1 cellular context compared by ENCODE assay signal in the genomic region with DNA sequence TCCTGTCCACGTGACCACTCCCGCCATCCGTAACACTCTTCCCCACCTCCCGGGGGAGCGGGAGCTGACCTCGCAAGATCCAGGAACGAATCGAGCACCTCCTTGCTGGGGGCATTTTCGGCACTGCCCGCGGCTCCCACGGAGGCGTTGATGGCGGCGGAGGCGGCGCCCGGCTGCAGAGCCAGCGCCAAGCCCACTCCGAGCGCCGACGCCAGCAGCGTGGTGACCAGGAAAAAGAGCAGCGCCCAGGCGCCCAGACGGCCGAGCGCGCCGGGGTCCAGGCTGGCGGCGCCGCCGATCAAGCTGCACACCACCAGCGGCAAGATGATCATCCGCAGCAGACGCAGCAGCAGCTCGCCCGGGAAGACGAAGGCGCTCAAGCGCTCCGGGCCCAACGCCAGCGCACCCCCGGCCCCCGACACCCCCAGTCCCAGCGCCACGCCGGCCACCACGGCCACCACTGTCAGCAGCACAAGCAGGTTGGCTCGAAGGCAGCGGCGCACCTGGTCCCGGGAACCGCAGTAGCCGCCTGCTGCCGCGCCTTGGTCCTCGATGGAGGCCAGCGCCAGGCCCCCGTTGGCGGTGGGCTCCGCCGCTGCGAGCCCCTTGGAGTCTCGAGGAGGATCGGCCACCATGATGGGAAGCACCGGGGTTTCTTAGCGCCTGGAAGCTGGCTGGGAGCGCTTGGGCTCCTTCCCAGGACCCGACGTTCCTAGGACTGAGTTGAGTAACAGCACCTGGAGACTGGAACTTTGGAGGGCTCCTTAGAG.
A peak's percentile ranks its signal among the peaks of the same experiment; 100 is the strongest.
TF ChIP-seq lines count a peak whose summit lies in the region.

No MANE protein-coding gene starts in this region.

TF ChIP-seq in K562, 482 proteins besides CTCF, POLR2A, EP300 and RAD21 (continued from another document and continues in another):
- TF ChIP-seq SMARCA4 (IDR thresholded peaks at IDR 0.05) (no peak), ILK (tag; IDR thresholded peaks at IDR 0.05; ENCODE audit: borderline replicate concordance, low read depth) (no peak), RBM22 (IDR thresholded peaks at IDR 0.05; ENCODE audit: low read depth, low read length, poor library complexity, severe bottlenecking) (peak; percentile 93), GABPB2 (CRISPR knock-in tag; conservative IDR thresholded peaks at IDR 0.05) (no peak), STAT5A (IDR thresholded peaks at IDR 0.05; ENCODE audit: borderline replicate concordance, low read length) (no peak), TEAD1 (CRISPR knock-in tag; IDR thresholded peaks at IDR 0.05) (no peak), MITF (IDR thresholded peaks at IDR 0.05) (no peak), LCOR (CRISPR knock-in tag; IDR thresholded peaks at IDR 0.05) (no peak), NCOA2 (IDR thresholded peaks at IDR 0.05; ENCODE audit: partially characterized antibody in 2 of 2) (no peak), NFE2L1 (tag; IDR thresholded peaks at IDR 0.05; ENCODE audit: borderline replicate concordance, low read depth) (no peak), XRCC4 (IDR thresholded peaks at IDR 0.05; ENCODE audit: extremely low read depth, insufficient read depth, insufficient read length) (no peak), E2F4 (CRISPR knock-in tag; IDR thresholded peaks at IDR 0.05; ENCODE audit: low read depth) (no peak), COPS2 (conservative IDR thresholded peaks at IDR 0.05) (no peak), SAFB2 (IDR thresholded peaks at IDR 0.05; ENCODE audit: borderline replicate concordance, low read depth, low read length, severe bottlenecking) (no peak), RBM25 (IDR thresholded peaks at IDR 0.05; ENCODE audit: low read depth, low read length, severe bottlenecking) (no peak), CHAMP1 (IDR thresholded peaks at IDR 0.05) (no peak), ZNF133 (CRISPR knock-in tag; IDR thresholded peaks at IDR 0.05) (no peak), IFI16 (CRISPR knock-in tag; IDR thresholded peaks at IDR 0.05) (no peak), CEBPB (tag; IDR thresholded peaks at IDR 0.05) (no peak), ZNF174 (CRISPR knock-in tag; IDR thresholded peaks at IDR 0.05) (no peak), POLR3G (IDR thresholded peaks at IDR 0.05; ENCODE audit: extremely low read depth, insufficient read length, insufficient replicate concordance) (no peak), ATF4 (CRISPR knock-in tag; IDR thresholded peaks at IDR 0.05) (no peak), TOE1 (IDR thresholded peaks at IDR 0.05; ENCODE audit: borderline replicate concordance) (no peak), TOE1 (CRISPR knock-in tag; IDR thresholded peaks at IDR 0.05; ENCODE audit: borderline replicate concordance, low read depth) (0 out of 2 replicates have a peak, but pooled peaks have one; percentile 12), CHD2 (IDR thresholded peaks at IDR 0.05; ENCODE audit: low read depth, low read length) (no peak), PPARD (CRISPR knock-in tag; IDR thresholded peaks at IDR 0.05) (no peak), C11orf30 (IDR thresholded peaks at IDR 0.05; ENCODE audit: low read depth) (no peak), ZNF41 (CRISPR knock-in tag; conservative IDR thresholded peaks at IDR 0.05) (no peak), ZNF239 (CRISPR knock-in tag; IDR thresholded peaks at IDR 0.05) (no peak), HNRNPH1 (optimal IDR thresholded peaks at IDR 0.05; ENCODE audit: low read depth, low read length) (no peak), MIER1 (IDR thresholded peaks at IDR 0.05; ENCODE audit: low read depth) (no peak), ZNF584 (CRISPR knock-in tag; IDR thresholded peaks at IDR 0.05; ENCODE audit: low read depth) (no peak), ZBTB8A (IDR thresholded peaks at IDR 0.05; ENCODE audit: partially characterized antibody) (no peak), ZSCAN29 (IDR thresholded peaks at IDR 0.05) (no peak), HES1 (IDR thresholded peaks at IDR 0.05; ENCODE audit: low read depth) (no peak), BRCA1 (IDR thresholded peaks at IDR 0.05) (no peak), BRCA1 (CRISPR knock-in tag; IDR thresholded peaks at IDR 0.05) (peak; percentile 76; the same call in 1 of the 2 replicates), CBX3 (IDR thresholded peaks at IDR 0.05; ENCODE audit: borderline replicate concordance in 1 of 2, low read length in 2 of 2) (no peak), RCOR1 (IDR thresholded peaks at IDR 0.05; ENCODE audit: borderline replicate concordance in 1 of 2, low read depth in 2 of 2, low read length in 2 of 2) (no peak), KLF10 (CRISPR knock-in tag; IDR thresholded peaks at IDR 0.05) (no peak), E2F3 (CRISPR knock-in tag; IDR thresholded peaks at IDR 0.05) (0 out of 2 replicates have a peak, but pooled peaks have one; percentile 36), KAT7 (CRISPR knock-in tag; IDR thresholded peaks at IDR 0.05; ENCODE audit: borderline replicate concordance) (peak; percentile 93; the same call in 1 of the 2 replicates), NCOR1 (IDR thresholded peaks at IDR 0.05) (no peak), KLF6 (CRISPR knock-in tag; IDR thresholded peaks at IDR 0.05; ENCODE audit: borderline replicate concordance) (no peak), ZNF431 (CRISPR knock-in tag; IDR thresholded peaks at IDR 0.05) (no peak), XRCC3 (IDR thresholded peaks at IDR 0.05) (no peak), MXD1 (CRISPR knock-in tag; IDR thresholded peaks at IDR 0.05; ENCODE audit: borderline replicate concordance, poor library complexity, severe bottlenecking) (no peak)
- TF ChIP-seq, protein P1, sequence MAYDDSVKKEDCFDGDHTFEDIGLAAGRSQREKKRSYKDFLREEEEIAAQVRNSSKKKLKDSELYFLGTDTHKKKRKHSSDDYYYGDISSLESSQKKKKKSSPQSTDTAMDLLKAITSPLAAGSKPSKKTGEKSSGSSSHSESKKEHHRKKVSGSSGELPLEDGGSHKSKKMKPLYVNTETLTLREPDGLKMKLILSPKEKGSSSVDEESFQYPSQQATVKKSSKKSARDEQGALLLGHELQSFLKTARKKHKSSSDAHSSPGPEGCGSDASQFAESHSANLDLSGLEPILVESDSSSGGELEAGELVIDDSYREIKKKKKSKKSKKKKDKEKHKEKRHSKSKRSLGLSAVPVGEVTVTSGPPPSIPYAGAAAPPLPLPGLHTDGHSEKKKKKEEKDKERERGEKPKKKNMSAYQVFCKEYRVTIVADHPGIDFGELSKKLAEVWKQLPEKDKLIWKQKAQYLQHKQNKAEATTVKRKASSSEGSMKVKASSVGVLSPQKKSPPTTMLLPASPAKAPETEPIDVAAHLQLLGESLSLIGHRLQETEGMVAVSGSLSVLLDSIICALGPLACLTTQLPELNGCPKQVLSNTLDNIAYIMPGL (CRISPR knock-in tag; IDR thresholded peaks at IDR 0.05), result no peak; the same call in 1 of the 2 replicates
- TF ChIP-seq, protein P2, sequence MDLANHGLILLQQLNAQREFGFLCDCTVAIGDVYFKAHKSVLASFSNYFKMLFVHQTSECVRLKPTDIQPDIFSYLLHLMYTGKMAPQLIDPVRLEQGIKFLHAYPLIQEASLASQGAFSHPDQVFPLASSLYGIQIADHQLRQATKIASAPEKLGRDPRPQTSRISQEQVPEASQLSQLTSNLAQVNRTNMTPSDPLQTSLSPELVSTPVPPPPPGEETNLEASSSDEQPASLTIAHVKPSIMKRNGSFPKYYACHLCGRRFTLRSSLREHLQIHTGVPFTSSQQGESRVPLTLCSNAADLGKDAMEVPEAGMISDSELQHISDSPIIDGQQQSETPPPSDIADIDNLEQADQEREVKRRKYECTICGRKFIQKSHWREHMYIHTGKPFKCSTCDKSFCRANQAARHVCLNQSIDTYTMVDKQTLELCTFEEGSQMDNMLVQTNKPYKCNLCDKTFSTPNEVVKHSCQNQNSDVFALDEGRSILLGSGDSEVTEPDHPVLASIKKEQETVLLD (IDR thresholded peaks at IDR 0.05), result no peak
- TF ChIP-seq, protein P3, sequence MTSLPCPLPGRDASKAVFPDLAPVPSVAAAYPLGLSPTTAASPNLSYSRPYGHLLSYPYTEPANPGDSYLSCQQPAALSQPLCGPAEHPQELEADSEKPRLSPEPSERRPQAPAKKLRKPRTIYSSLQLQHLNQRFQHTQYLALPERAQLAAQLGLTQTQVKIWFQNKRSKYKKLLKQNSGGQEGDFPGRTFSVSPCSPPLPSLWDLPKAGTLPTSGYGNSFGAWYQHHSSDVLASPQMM (CRISPR knock-in tag; IDR thresholded peaks at IDR 0.05), result no peak
- TF ChIP-seq, protein P4, sequence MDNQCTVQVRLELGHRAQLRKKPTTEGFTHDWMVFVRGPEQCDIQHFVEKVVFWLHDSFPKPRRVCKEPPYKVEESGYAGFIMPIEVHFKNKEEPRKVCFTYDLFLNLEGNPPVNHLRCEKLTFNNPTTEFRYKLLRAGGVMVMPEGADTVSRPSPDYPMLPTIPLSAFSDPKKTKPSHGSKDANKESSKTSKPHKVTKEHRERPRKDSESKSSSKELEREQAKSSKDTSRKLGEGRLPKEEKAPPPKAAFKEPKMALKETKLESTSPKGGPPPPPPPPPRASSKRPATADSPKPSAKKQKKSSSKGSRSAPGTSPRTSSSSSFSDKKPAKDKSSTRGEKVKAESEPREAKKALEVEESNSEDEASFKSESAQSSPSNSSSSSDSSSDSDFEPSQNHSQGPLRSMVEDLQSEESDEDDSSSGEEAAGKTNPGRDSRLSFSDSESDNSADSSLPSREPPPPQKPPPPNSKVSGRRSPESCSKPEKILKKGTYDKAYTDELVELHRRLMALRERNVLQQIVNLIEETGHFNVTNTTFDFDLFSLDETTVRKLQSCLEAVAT (IDR thresholded peaks at IDR 0.05), result 0 out of 4 replicates have a peak, but pooled peaks have one; percentile 43 to 61
- TF ChIP-seq, protein P5, sequence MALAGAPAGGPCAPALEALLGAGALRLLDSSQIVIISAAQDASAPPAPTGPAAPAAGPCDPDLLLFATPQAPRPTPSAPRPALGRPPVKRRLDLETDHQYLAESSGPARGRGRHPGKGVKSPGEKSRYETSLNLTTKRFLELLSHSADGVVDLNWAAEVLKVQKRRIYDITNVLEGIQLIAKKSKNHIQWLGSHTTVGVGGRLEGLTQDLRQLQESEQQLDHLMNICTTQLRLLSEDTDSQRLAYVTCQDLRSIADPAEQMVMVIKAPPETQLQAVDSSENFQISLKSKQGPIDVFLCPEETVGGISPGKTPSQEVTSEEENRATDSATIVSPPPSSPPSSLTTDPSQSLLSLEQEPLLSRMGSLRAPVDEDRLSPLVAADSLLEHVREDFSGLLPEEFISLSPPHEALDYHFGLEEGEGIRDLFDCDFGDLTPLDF (CRISPR knock-in tag; IDR thresholded peaks at IDR 0.05), result no peak
